29 cellular contexts compared by ENCODE assay signal in genomic region chr4:61924131-61924530, GRCh38.
DNase-seq lines count a peak whose midpoint lies in the region; ATAC-seq, FAIRE-seq and TF ChIP-seq lines count a peak whose summit lies in the region.
"Had no signal": no experiment of that assay in that cellular context is flagged by ENCODE, and none has a peak within 500 bp of the region (broad histone marks: within the 10 kb centered on the region; RNA-seq: fewer than 3 reads in every experiment).

No MANE protein-coding gene starts in this region.

- H3K27ac ChIP-seq in small intestine (ENCODE audit: low read depth in 1 of 2, low read length in 1 of 2) = no peak overlapping the region
- H3K27ac ChIP-seq in CD8-positive, alpha-beta T cell (ENCODE audit: low read depth, low read length) = no peak overlapping the region
- H3K27ac ChIP-seq: adrenal gland, body of pancreas, psoas muscle had no signal

- H3K4me1 Mint-ChIP-seq in WTC11 = peaks cover 6% of the 10 kb centered on the region
- no peaks in the 10 kb centered on the region for H3K4me1 Mint-ChIP-seq in CD8-positive, alpha-beta T cell (ENCODE audit: low read depth)
- H3K4me1 Mint-ChIP-seq: naive thymus-derived CD4-positive, alpha-beta T cell had no signal

- no peaks in the 10 kb centered on the region for H3K9me3 Mint-ChIP-seq in WTC11
- peaks cover 3% of the 10 kb centered on the region for H3K9me3 Mint-ChIP-seq in CD8-positive, alpha-beta T cell

- no peaks in the 10 kb centered on the region for H3K36me3 Mint-ChIP-seq in WTC11
- H3K36me3 Mint-ChIP-seq in CD8-positive, alpha-beta T cell = no peaks in the 10 kb centered on the region
- H3K36me3 Mint-ChIP-seq: naive thymus-derived CD4-positive, alpha-beta T cell had no signal

- peaks cover 2 to 4% of the 10 kb centered on the region in 2 donors for H3K4me1 ChIP-seq in small intestine (ENCODE audit: control insufficient read depth in 2 of 2, insufficient read depth in 1 of 2, low read depth in 1 of 2, low read length in 1 of 2)
- H3K4me1 ChIP-seq in CD8-positive, alpha-beta T cell (ENCODE audit: insufficient read depth, low read length) = no peaks in the 10 kb centered on the region
- H3K4me1 ChIP-seq: psoas muscle had no signal

- peak; percentile 80 for ATAC-seq in WTC11
- ATAC-seq in CD8-positive, alpha-beta T cell = no peak
- ATAC-seq: body of pancreas; HepG2; naive thymus-derived CD4-positive, alpha-beta T cell; psoas muscle; SK-N-SH treated with all-trans-retinoic acid at 6 μM for 48 hours had no signal

- no peaks in the 10 kb centered on the region for H3K9me3 ChIP-seq in small intestine (ENCODE audit: control insufficient read depth, low read depth)
- H3K9me3 ChIP-seq in CD8-positive, alpha-beta T cell (ENCODE audit: low read length) = no peaks in the 10 kb centered on the region
- H3K9me3 ChIP-seq: adrenal gland, body of pancreas, psoas muscle had no signal

- no peaks in the 10 kb centered on the region for H3K36me3 ChIP-seq in small intestine (ENCODE audit: control insufficient read depth in 2 of 2, insufficient read depth in 2 of 2, low read length in 2 of 2)
- no peaks in the 10 kb centered on the region for H3K36me3 ChIP-seq in CD8-positive, alpha-beta T cell (ENCODE audit: insufficient read depth, low read length)
- H3K36me3 ChIP-seq: adrenal gland had no signal

- WGBS in small intestine, 3 donors = 92 to 94% (median 94%) methylated on average over 1 of the region's 1 CpG

- no peaks in the 10 kb centered on the region; the same call in 1 of the 2 replicates for H3K27me3 Mint-ChIP-seq in WTC11 (ENCODE audit: low read depth)
- no peaks in the 10 kb centered on the region for H3K27me3 Mint-ChIP-seq in CD8-positive, alpha-beta T cell (ENCODE audit: low read depth)
- H3K27me3 Mint-ChIP-seq: CD4-positive, alpha-beta T cell; naive thymus-derived CD4-positive, alpha-beta T cell had no signal

- H3K4me3 Mint-ChIP-seq in WTC11 = no peak overlapping the region
- no peak overlapping the region for H3K4me3 Mint-ChIP-seq in CD8-positive, alpha-beta T cell
- H3K4me3 Mint-ChIP-seq: CD4-positive, alpha-beta T cell; naive thymus-derived CD4-positive, alpha-beta T cell had no signal

- intact Hi-C loops in CD8-positive, alpha-beta T cell (cut with DNase I, micrococcal nuclease) = no loop called here

- DNase-seq in NOMO-1 treated with DMSO at 0.1 percent for 48 hours (lab: John Stamatoyannopoulos, UW; ENCODE audit: unreplicated experiment) = peak; percentile 1
- no peak for DNase-seq in NOMO-1 (lab: John Stamatoyannopoulos, UW; ENCODE audit: unreplicated experiment in 2 of 2)
- peak; percentile 4 for DNase-seq in MV-4-11 (lab: John Stamatoyannopoulos, UW)
- DNase-seq in WTC11 (ENCODE audit: low spot score) = no peak
- DNase-seq in small intestine = peak; percentile 21
- no peak for DNase-seq in KBM-7
- no peak for DNase-seq in CD8-positive, alpha-beta T cell
- no peak for DNase-seq in HuH-7.5 (ENCODE audit: low spot score)
- DNase-seq: activated CD4-positive, alpha-beta T cell treated with anti-CD3 and anti-CD28 coated beads, Interleukin-2, amount 50 U/mL, for 1 hour; activated naive CD4-positive, alpha-beta T cell; activated T-cell treated with anti-CD3 and anti-CD28 coated beads, Interleukin-2, amount 50 U/mL, for 48 hours; adrenal gland; body of pancreas; CD4-positive, alpha-beta T cell; GOT3; islet precursor cell; midbrain; naive thymus-derived CD4-positive, alpha-beta T cell; NCI-H1436 treated with DMSO at 0.1 percent for 48 hours; NCI-H2171 treated with DMSO at 0.1 percent for 48 hours; nucleus accumbens; psoas muscle; stimulated activated CD4-positive, alpha-beta T cell treated with anti-CD3 and anti-CD28 coated beads, Interleukin-15, amount 100 ng/mL, for 24 hours; stimulated activated naive CD4-positive, alpha-beta T cell treated with Interleukin-2 at 50 U/mL for 16 hours; T-helper 2 cell had no signal

- H3K27me3 ChIP-seq in small intestine (ENCODE audit: control insufficient read depth in 2 of 2, insufficient read depth in 2 of 2, low read length in 2 of 2) = no peaks in the 10 kb centered on the region
- H3K27me3 ChIP-seq in CD8-positive, alpha-beta T cell (ENCODE audit: insufficient read depth, low read length) = no peaks in the 10 kb centered on the region
- H3K27me3 ChIP-seq: adrenal gland, body of pancreas had no signal

- TF ChIP-seq CTCF in WTC11 (IDR thresholded peaks at IDR 0.05) = no peak
- TF ChIP-seq CTCF in CD8-positive, alpha-beta T cell (IDR thresholded peaks at IDR 0.05) = no peak

- in situ Hi-C loops in KBM-7 (cut with MboI; ENCODE audit: low pct_unique_long_range_greater_than_20kb, low sequenced_read_pairs) = no loop called here

- FAIRE-seq in small intestine (lab: Jason Lieb, UNC) = no peak
- FAIRE-seq: endothelial cell of umbilical vein, G401.6, HepG2 had no signal

- H3K27ac Mint-ChIP-seq in WTC11 = no peak overlapping the region
- no peak overlapping the region for H3K27ac Mint-ChIP-seq in CD8-positive, alpha-beta T cell
- H3K27ac Mint-ChIP-seq: CD4-positive, alpha-beta T cell; naive thymus-derived CD4-positive, alpha-beta T cell had no signal

- POLR2A ChIA-PET in WTC11 (lab: Charles Lee) = no interaction called here
- POLR2A ChIA-PET in CD8-positive, alpha-beta T cell (lab: Charles Lee) = no interaction called here

- CTCF ChIA-PET in WTC11 (lab: Charles Lee) = no interaction called here
- CTCF ChIA-PET in CD8-positive, alpha-beta T cell (lab: Charles Lee) = no interaction called here

- H3K4me3 ChIP-seq in small intestine (ENCODE audit: low read depth in 1 of 2, low read length in 2 of 2) = no peak overlapping the region
- no peak overlapping the region for H3K4me3 ChIP-seq in CD8-positive, alpha-beta T cell (ENCODE audit: low read depth, low read length)
- H3K4me3 ChIP-seq: adrenal gland, body of pancreas, psoas muscle had no signal

TF ChIP-seq in WTC11, 78 proteins besides CTCF, POLR2A, EP300 and RAD21:
- no peak for TF ChIP-seq SMAD3 (CRISPR knock-in tag; IDR thresholded peaks at IDR 0.05; ENCODE audit: borderline replicate concordance)
- no peak for TF ChIP-seq ZNF219 (CRISPR knock-in tag; IDR thresholded peaks at IDR 0.05; ENCODE audit: borderline replicate concordance)
- no peak for TF ChIP-seq ZNF121 (CRISPR knock-in tag; IDR thresholded peaks at IDR 0.05)
- no peak for TF ChIP-seq TP53 (CRISPR knock-in tag; IDR thresholded peaks at IDR 0.05)
- TF ChIP-seq ZNF396 (CRISPR knock-in tag; IDR thresholded peaks at IDR 0.05; ENCODE audit: borderline replicate concordance) = no peak

Comparison
In these comparisons a context has a peak if more than half of its experiments do, and no peak if none do; other contexts are left out.
1. DNase-seq: peak in NOMO-1 treated with DMSO at 0.1 percent for 48 hours (single experiment), MV-4-11 (single experiment) and small intestine (single experiment); none in NOMO-1 (0 of 2), WTC11 (single experiment), KBM-7 (single experiment), CD8-positive, alpha-beta T cell (0 of 7) and HuH-7.5 (single experiment).